Comparison of ENCODE assay signal across 9 cellular contexts in the genomic region with DNA sequence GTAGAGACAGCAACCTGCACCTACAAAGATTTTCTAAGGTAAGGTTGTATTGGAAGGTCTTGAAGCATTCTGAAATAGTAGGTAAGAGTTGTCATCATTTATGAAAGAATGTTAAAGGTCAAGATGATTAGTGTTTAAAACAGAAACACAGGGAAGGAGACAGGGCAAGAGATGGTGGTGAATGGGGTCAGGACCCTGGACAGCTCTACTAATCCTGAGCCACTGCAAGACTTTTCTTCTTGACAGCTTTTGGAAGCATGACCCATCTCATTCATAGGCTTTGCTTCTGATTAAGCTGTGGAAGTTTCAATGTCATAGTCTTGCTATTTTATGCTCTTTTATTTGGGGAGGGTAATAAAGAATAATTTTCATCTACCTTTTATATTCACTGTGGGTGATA.
A peak's percentile ranks its signal among the peaks of the same experiment; 100 is the strongest.
DNase-seq lines count a peak whose midpoint lies in the region; TF ChIP-seq lines count a peak whose summit lies in the region.
"Had no signal": no experiment of that assay in that cellular context is flagged by ENCODE, and none has a peak within 500 bp of the region (broad histone marks: within the 10 kb centered on the region; RNA-seq: fewer than 3 reads in every experiment).

No MANE protein-coding gene starts in this region.

- H3K4me3 Mint-ChIP-seq in glutamatergic neuron (ENCODE audit: unreplicated experiment) = no peak overlapping the region
- H3K4me3 Mint-ChIP-seq: activated naive CD8-positive, alpha-beta T cell had no signal

- H3K36me3 Mint-ChIP-seq in glutamatergic neuron (ENCODE audit: unreplicated experiment) = no peaks in the 10 kb centered on the region
- H3K36me3 Mint-ChIP-seq: activated naive CD8-positive, alpha-beta T cell had no signal

- H3K9me3 Mint-ChIP-seq in glutamatergic neuron (ENCODE audit: unreplicated experiment) = no peaks in the 10 kb centered on the region

- H3K27ac Mint-ChIP-seq in glutamatergic neuron (ENCODE audit: unreplicated experiment) = no peak overlapping the region
- H3K27ac Mint-ChIP-seq: activated naive CD8-positive, alpha-beta T cell had no signal

- DNase-seq in AG08396 (ENCODE audit: low spot score) (peak; percentile 5), HFF-Myc (ENCODE audit: extremely low read depth, low read depth) (peak; percentile 2), iPS DF 4.7 (ENCODE audit: extremely low read depth, low spot score) (peak; percentile 19), NCI-H345 (lab: John Stamatoyannopoulos, UW) (no peak), 8988T (no peak), glutamatergic neuron (no peak), OCI-M2 (lab: John Stamatoyannopoulos, UW; ENCODE audit: unreplicated experiment) (no peak)
- peak; percentile 14 to 32 for DNase-seq in activated CD4-positive, alpha-beta T cell treated with anti-CD3 and anti-CD28 coated beads, Interleukin-2, amount 50 U/mL, for 48 hours

- no peaks in the 10 kb centered on the region for H3K27me3 Mint-ChIP-seq in glutamatergic neuron (ENCODE audit: unreplicated experiment)

- TF ChIP-seq CTCF in HFF-Myc (IDR thresholded peaks at IDR 0.05; ENCODE audit: low read depth, low read length, missing control alignments) (no peak), glutamatergic neuron (IDR thresholded peaks at IDR 0.05; ENCODE audit: partially characterized antibody, unreplicated experiment) (no peak)

- H3K4me3 ChIP-seq in HFF-Myc (replicated peaks; ENCODE audit: low read depth, low read length) = no peak overlapping the region

- H3K4me1 Mint-ChIP-seq in glutamatergic neuron (ENCODE audit: low read depth, unreplicated experiment) = no peaks in the 10 kb centered on the region

Comparison
In these comparisons a context has a peak if more than half of its experiments do, and no peak if none do; other contexts are left out.
1. DNase-seq: peak in AG08396 (single experiment), HFF-Myc (single experiment), activated CD4-positive, alpha-beta T cell treated with anti-CD3 and anti-CD28 coated beads, Interleukin-2, amount 50 U/mL, for 48 hours (2 of 2) and iPS DF 4.7 (single experiment); none in NCI-H345 (single experiment), 8988T (single experiment), glutamatergic neuron (single experiment) and OCI-M2 (single experiment).